Comparison of ENCODE assay signal across 8 cellular contexts in genomic region chr14:77181603-77182437, GRCh38. TPM values are rescaled to one million over a fixed set of nuclear protein-coding genes. Genes with fewer than 3 reads are reported as not detected.
A peak's percentile ranks its signal among the peaks of the same experiment; 100 is the strongest.
DNase-seq lines count a peak whose midpoint lies in the region; ATAC-seq and TF ChIP-seq lines count a peak whose summit lies in the region.

A gene with protein sequence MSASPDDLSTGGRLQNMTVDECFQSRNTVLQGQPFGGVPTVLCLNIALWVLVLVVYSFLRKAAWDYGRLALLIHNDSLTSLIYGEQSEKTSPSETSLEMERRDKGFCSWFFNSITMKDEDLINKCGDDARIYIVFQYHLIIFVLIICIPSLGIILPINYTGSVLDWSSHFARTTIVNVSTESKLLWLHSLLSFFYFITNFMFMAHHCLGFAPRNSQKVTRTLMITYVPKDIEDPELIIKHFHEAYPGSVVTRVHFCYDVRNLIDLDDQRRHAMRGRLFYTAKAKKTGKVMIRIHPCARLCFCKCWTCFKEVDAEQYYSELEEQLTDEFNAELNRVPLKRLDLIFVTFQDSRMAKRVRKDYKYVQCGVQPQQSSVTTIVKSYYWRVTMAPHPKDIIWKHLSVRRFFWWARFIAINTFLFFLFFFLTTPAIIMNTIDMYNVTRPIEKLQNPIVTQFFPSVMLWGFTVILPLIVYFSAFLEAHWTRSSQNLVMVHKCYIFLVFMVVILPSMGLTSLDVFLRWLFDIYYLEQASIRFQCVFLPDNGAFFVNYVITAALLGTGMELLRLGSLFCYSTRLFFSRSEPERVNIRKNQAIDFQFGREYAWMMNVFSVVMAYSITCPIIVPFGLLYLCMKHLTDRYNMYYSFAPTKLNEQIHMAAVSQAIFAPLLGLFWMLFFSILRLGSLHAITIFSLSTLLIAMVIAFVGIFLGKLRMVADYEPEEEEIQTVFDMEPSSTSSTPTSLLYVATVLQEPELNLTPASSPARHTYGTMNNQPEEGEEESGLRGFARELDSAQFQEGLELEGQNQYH (plus strand): TSS chr14:77181798. CDS start chr14:77218814, 37,016 bp downstream.

- ATAC-seq in GM18907 (IDR thresholded peaks at IDR 0.05; ENCODE audit: unreplicated experiment) (peak; percentile 83), gastroesophageal sphincter (peak; percentile 19), HG03457 (IDR thresholded peaks at IDR 0.05; ENCODE audit: unreplicated experiment) (no peak)
- peak; percentile 88 to 94 for ATAC-seq in activated T-cell treated with anti-CD3 and anti-CD28 coated beads, Interleukin-2, amount 50 U/mL, for 4 hours

- no peak for TF ChIP-seq POLR2A in gastroesophageal sphincter (IDR thresholded peaks at IDR 0.05)

- no peaks in the 10 kb centered on the region for H3K9me3 ChIP-seq in OCI-LY1 (ENCODE audit: low read length)
- H3K9me3 ChIP-seq in gastroesophageal sphincter = no peaks in the 10 kb centered on the region

- no peak within 1 kb of the TSS for H3K27ac Mint-ChIP-seq in osteocyte (ENCODE audit: unreplicated experiment)

- WGBS in gastroesophageal sphincter (ENCODE audit: low coverage in 1 of 2), 2 donors = 3% methylated on average over 5 of the region's 46 CpGs; no CpG with 5 or more reads in 1 of the 2 donors
- 1% methylated on average over 46 of the region's 46 CpGs for WGBS in urinary bladder

- no peaks in the 10 kb centered on the region for H3F3A ChIP-seq in OCI-LY1 (ENCODE audit: insufficient read depth, low read length)

- no peaks in the 10 kb centered on the region for H3K9me3 Mint-ChIP-seq in activated T-cell treated with anti-CD3 and anti-CD28 coated beads, Interleukin-2, amount 50 U/mL, for 4 hours
- no peaks in the 10 kb centered on the region for H3K9me3 Mint-ChIP-seq in osteocyte (ENCODE audit: unreplicated experiment)

- H3K9ac ChIP-seq in OCI-LY1 (ENCODE audit: low read length) = peak within 1 kb of the TSS; percentile 66

- H3K4me1 Mint-ChIP-seq in activated T-cell treated with anti-CD3 and anti-CD28 coated beads, Interleukin-2, amount 50 U/mL, for 4 hours (ENCODE audit: low read depth) = peaks cover 17% of the 10 kb centered on the region
- peaks cover 5% of the 10 kb centered on the region for H3K4me1 Mint-ChIP-seq in osteocyte (ENCODE audit: unreplicated experiment)

- no peak for TF ChIP-seq EP300 in gastroesophageal sphincter (IDR thresholded peaks at IDR 0.05)

- H3K36me3 Mint-ChIP-seq in activated T-cell treated with anti-CD3 and anti-CD28 coated beads, Interleukin-2, amount 50 U/mL, for 4 hours (ENCODE audit: insufficient read depth) = no peaks in the 10 kb centered on the region
- H3K36me3 Mint-ChIP-seq in osteocyte (ENCODE audit: unreplicated experiment) = no peaks in the 10 kb centered on the region

- no peaks in the 10 kb centered on the region for H3K9me2 ChIP-seq in OCI-LY1 (ENCODE audit: low read depth, low read length)

- H3K4me1 ChIP-seq in OCI-LY1 (ENCODE audit: insufficient read depth, low read length, severe bottlenecking) = peaks cover 17% of the 10 kb centered on the region
- H3K4me1 ChIP-seq in gastroesophageal sphincter = peaks cover 0 to 13% (median 5%) of the 10 kb centered on the region in 3 donors
- H3K4me1 ChIP-seq in urinary bladder (ENCODE audit: insufficient read depth) = no peaks in the 10 kb centered on the region

- H3K4me3 Mint-ChIP-seq in activated T-cell treated with anti-CD3 and anti-CD28 coated beads, Interleukin-2, amount 50 U/mL, for 4 hours = peak within 1 kb of the TSS; percentile 70
- H3K4me3 Mint-ChIP-seq in osteocyte (ENCODE audit: unreplicated experiment) = peak within 1 kb of the TSS; percentile 64

- DNase-seq in HuH-7 (ENCODE audit: low spot score) (peak; percentile 48), osteocyte (ENCODE audit: extremely low spot score, unreplicated experiment) (peak; percentile 79)
- peak; percentile 50 for DNase-seq in activated T-cell treated with anti-CD3 and anti-CD28 coated beads, Interleukin-2, amount 50 U/mL, for 4 hours

- H3K4me3 ChIP-seq in OCI-LY1 (ENCODE audit: low read depth, low read length, poor library complexity, severe bottlenecking) (peak within 1 kb of the TSS; percentile 69), gastroesophageal sphincter (peak within 1 kb of the TSS in 1 of 2 donors; percentile 38), urinary bladder (ENCODE audit: low read depth, low read length) (peak within 1 kb of the TSS; percentile 11)

- no peaks in the 10 kb centered on the region for H3K79me2 ChIP-seq in OCI-LY1 (ENCODE audit: insufficient read depth, low read length)

- H3K27me3 ChIP-seq in OCI-LY1 (ENCODE audit: insufficient read depth, low read length) (no peaks in the 10 kb centered on the region), gastroesophageal sphincter (peaks cover 74% of the 10 kb centered on the region)

- H3K27ac ChIP-seq in OCI-LY1 (ENCODE audit: low read depth, low read length, poor library complexity, severe bottlenecking) (peak within 1 kb of the TSS; percentile 30), gastroesophageal sphincter (no peak within 1 kb of the TSS), urinary bladder (ENCODE audit: low read depth) (no peak within 1 kb of the TSS)

- no peaks in the 10 kb centered on the region for H4K20me1 ChIP-seq in OCI-LY1 (ENCODE audit: insufficient read depth, low read length)

- H3K27me3 Mint-ChIP-seq in activated T-cell treated with anti-CD3 and anti-CD28 coated beads, Interleukin-2, amount 50 U/mL, for 4 hours (ENCODE audit: low read depth) = peaks cover 46% of the 10 kb centered on the region
- H3K27me3 Mint-ChIP-seq in osteocyte (ENCODE audit: unreplicated experiment) = peaks cover 22% of the 10 kb centered on the region

- peak within 1 kb of the TSS; percentile 60; the same call in 1 of the 2 replicates for H2AFZ ChIP-seq in OCI-LY1 (ENCODE audit: low read length)

- H3K36me3 ChIP-seq in OCI-LY1 (ENCODE audit: insufficient read depth, low read length) (no peaks in the 10 kb centered on the region), gastroesophageal sphincter (no peaks in the 10 kb centered on the region), urinary bladder (ENCODE audit: insufficient read depth) (no peaks in the 10 kb centered on the region)

- peak; percentile 12; the same call in 1 of the 2 replicates for TF ChIP-seq CTCF in OCI-LY1 (IDR thresholded peaks at IDR 0.05; ENCODE audit: low read length)
- TF ChIP-seq CTCF in gastroesophageal sphincter (IDR thresholded peaks at IDR 0.05) = no peak
- TF ChIP-seq CTCF in osteocyte (IDR thresholded peaks at IDR 0.05) = no peak

- peak within 1 kb of the TSS; percentile 66 for H3K4me2 ChIP-seq in OCI-LY1 (ENCODE audit: low read length)

RNA-seq across cellular contexts. Expression of the gene that starts here (rescaled TPM):
- under 1 TPM; 0.65 to 0.91 (median 0.87) TPM for total RNA-seq in activated T-cell treated with anti-CD3 and anti-CD28 coated beads, Interleukin-2, amount 50 U/mL, for 4 hours
- under 1 TPM in 3 of 4 donors, not detected in 1; 0.08 to 0.13 (median 0.10) TPM for total RNA-seq in gastroesophageal sphincter
- total RNA-seq in osteocyte = 0.11 and 0.39 TPM in 2 replicates
- 0.85 TPM for total RNA-seq in urinary bladder
- 0.30 TPM for polyA plus RNA-seq in urinary bladder

Comparison
In these comparisons a context has a peak if more than half of its experiments do, and no peak if none do; other contexts are left out.
1. Peak in DNase-seq and ATAC-seq in activated T-cell treated with anti-CD3 and anti-CD28 coated beads, Interleukin-2, amount 50 U/mL, for 4 hours; RNA of the gene not detected or under 1 TPM.
2. Peak in ATAC-seq in gastroesophageal sphincter; RNA of the gene not detected or under 1 TPM.
3. Peak in DNase-seq in osteocyte; RNA of the gene not detected or under 1 TPM.